In the genomic region with DNA sequence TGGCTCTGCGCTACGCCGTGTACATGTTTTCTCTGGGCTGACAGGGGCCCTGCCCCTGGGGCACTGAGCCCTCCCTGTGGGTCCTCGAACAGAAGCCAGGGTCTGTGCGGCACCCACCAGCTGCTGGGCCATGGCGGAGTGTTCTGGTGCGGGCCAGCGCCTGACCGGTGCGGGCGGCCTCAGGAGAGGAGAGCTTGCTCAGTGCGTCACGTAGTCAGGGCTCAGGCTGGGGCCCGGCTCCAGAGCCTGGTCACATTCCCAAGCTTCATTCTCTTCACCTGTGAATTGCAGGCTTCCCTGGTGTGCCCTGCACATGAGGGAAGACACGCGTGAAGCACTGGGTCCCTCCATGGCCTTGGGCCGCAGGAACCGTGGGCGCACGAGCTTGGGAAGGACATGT, we compare ENCODE assay signal across 17 cellular contexts. TPM values are rescaled to one million over a fixed set of nuclear protein-coding genes. Genes with fewer than 3 reads are reported as not detected.
DNase-seq lines count a peak whose midpoint lies in the region; ATAC-seq, FAIRE-seq and TF ChIP-seq lines count a peak whose summit lies in the region.
"Had no signal": no experiment of that assay in that cellular context is flagged by ENCODE, and none has a peak within 500 bp of the region (broad histone marks: within the 10 kb centered on the region; RNA-seq: fewer than 3 reads in every experiment).

No MANE protein-coding gene starts in this region.

- FAIRE-seq in HepG2 (lab: Jason Lieb, UNC) (no peak), kidney (lab: Jason Lieb, UNC) (no peak)
- FAIRE-seq: GM12878, GM19239 had no signal

- no peak overlapping the region for H3K9ac ChIP-seq in HepG2 (ENCODE audit: insufficient read depth, low read depth, low read length)
- no peak overlapping the region for H3K9ac ChIP-seq in kidney (ENCODE audit: low read length in 2 of 2)
- H3K9ac ChIP-seq: BLaER1 treated with 17β-estradiol and CSF1 and Interleukin-3, amounts not matched to agents 10 nM and 100 nM had no signal

- TF ChIP-seq EP300 in HepG2 (IDR thresholded peaks at IDR 0.05; ENCODE audit: low read depth in 2 of 2, low read length in 2 of 2) (no peak), HepG2 (CRISPR knock-in tag; IDR thresholded peaks at IDR 0.05; ENCODE audit: borderline replicate concordance) (no peak)

- TF ChIP-seq CTCF in HepG2 (CRISPR knock-in tag; IDR thresholded peaks at IDR 0.05) (no peak), right lobe of liver (IDR thresholded peaks at IDR 0.05) (no peak), RWPE2 (IDR thresholded peaks at IDR 0.05; ENCODE audit: poor library complexity, severe bottlenecking) (no peak), kidney (IDR thresholded peaks at IDR 0.05; ENCODE audit: borderline replicate concordance, extremely low read depth, insufficient read depth) (no peak), BE2C (IDR thresholded peaks at IDR 0.05; ENCODE audit: low read depth, low read length) (no peak), GM13976 (IDR thresholded peaks at IDR 0.05; ENCODE audit: borderline replicate concordance, control extremely low read depth, extremely low read depth, insufficient read depth, missing control alignments) (no peak)

- TF ChIP-seq POLR2A in HepG2 (IDR thresholded peaks at IDR 0.05; ENCODE audit: insufficient read depth in 1 of 2, low read depth in 2 of 2, low read length in 2 of 2) (no peak), right lobe of liver (IDR thresholded peaks at IDR 0.05) (no peak)

- BruUV-seq in HepG2 (replicated peaks; lab: Mats Ljungman, UMichigan) = no TSS peak

- WGBS in HepG2 (ENCODE audit: low lambda C conversion rate) = 99% methylated on average over 9 of the region's 20 CpGs
- WGBS in right lobe of liver (ENCODE audit: insufficient coverage, low coverage, low lambda C conversion rate, missing lambda C conversion rate) = 100% methylated on average over 1 of the region's 20 CpGs

- no peaks in the 10 kb centered on the region for H3K4me1 ChIP-seq in HepG2 (ENCODE audit: insufficient read depth, low read length)
- peaks cover 0 to 21% (median 8%) of the 10 kb centered on the region in 4 donors for H3K4me1 ChIP-seq in right lobe of liver
- no peaks in the 10 kb centered on the region for H3K4me1 ChIP-seq in RWPE2 (ENCODE audit: insufficient read depth, poor library complexity, severe bottlenecking)
- H3K4me1 ChIP-seq in kidney (ENCODE audit: control insufficient read depth in 1 of 2, insufficient read depth in 1 of 2, low read depth in 1 of 2, low read length in 2 of 2) = peaks cover 0 to 10% of the 10 kb centered on the region in 2 donors
- no peaks in the 10 kb centered on the region for H3K4me1 ChIP-seq in BE2C
- H3K4me1 ChIP-seq: HAP-1 had no signal

- H3K4me3 ChIP-seq in HepG2 (replicated peaks in 1 of 3; ENCODE audit: insufficient read depth in 1 of 3, low read depth in 2 of 3, low read length in 3 of 3) = no peak overlapping the region
- no peak overlapping the region for H3K4me3 ChIP-seq in right lobe of liver
- no peak overlapping the region for H3K4me3 ChIP-seq in RWPE2 (ENCODE audit: severe bottlenecking)
- H3K4me3 ChIP-seq in kidney (ENCODE audit: low read length in 2 of 2) = no peak overlapping the region
- H3K4me3 ChIP-seq in BE2C (ENCODE audit: low read depth, low read length) = no peak overlapping the region
- H3K4me3 ChIP-seq: BLaER1 treated with 17β-estradiol and CSF1 and Interleukin-3, amounts not matched to agents 10 nM and 100 nM; GM12878; HAP-1 had no signal

- CTCF ChIA-PET in HepG2 (lab: Yijun Ruan, JAX; ENCODE audit: low intra/inter-chr PET ratio, low total read pairs) = no interaction called here

- TF ChIP-seq RAD21 in HepG2 (CRISPR knock-in tag; IDR thresholded peaks at IDR 0.05) = no peak

- no peak overlapping the region for H3K27ac ChIP-seq in HepG2 (ENCODE audit: extremely low read length, insufficient read depth, low read length)
- H3K27ac ChIP-seq in right lobe of liver = no peak overlapping the region
- H3K27ac ChIP-seq in RWPE2 (ENCODE audit: poor library complexity, severe bottlenecking) = no peak overlapping the region
- no peak overlapping the region for H3K27ac ChIP-seq in kidney (ENCODE audit: low read depth in 2 of 2, low read length in 2 of 2)
- H3K27ac ChIP-seq: BLaER1 treated with 17β-estradiol and CSF1 and Interleukin-3, amounts not matched to agents 10 nM and 100 nM had no signal

- POLR2A ChIA-PET in HepG2 (lab: Yijun Ruan, JAX) = interaction anchor here (1.2 to 1.5 kb wide), 2 partner anchors 10 to 13 kb away, joined by 5 to 6 read pairs; no protein-coding TSS in a partner anchor

- H3K79me2 ChIP-seq in HepG2 (ENCODE audit: insufficient read depth, low read length) = peaks cover 19% of the 10 kb centered on the region

- H3K36me3 ChIP-seq in HepG2 (replicated peaks in 1 of 2; ENCODE audit: control insufficient read depth in 1 of 2, insufficient read depth in 2 of 2, low read length in 2 of 2) (peaks cover 43 to 83% of the 10 kb centered on the region in 2 experiments), right lobe of liver (peaks cover 0 to 60% (median 35%) of the 10 kb centered on the region in 4 donors), RWPE2 (ENCODE audit: low read depth) (peaks cover 60% of the 10 kb centered on the region), kidney (ENCODE audit: control insufficient read depth in 1 of 2, insufficient read depth in 2 of 2, low read length in 2 of 2) (peaks cover 22% of the 10 kb centered on the region in 2 donors), BE2C (peaks cover 82% of the 10 kb centered on the region)

- no peak overlapping the region for H3K4me2 ChIP-seq in HepG2 (ENCODE audit: low read depth, low read length)
- H3K4me2 ChIP-seq: BLaER1 treated with 17β-estradiol and CSF1 and Interleukin-3, amounts not matched to agents 10 nM and 100 nM had no signal

- H3K9me3 ChIP-seq in HepG2 (ENCODE audit: low read length) = no peaks in the 10 kb centered on the region
- H3K9me3 ChIP-seq in right lobe of liver = no peaks in the 10 kb centered on the region
- no peaks in the 10 kb centered on the region for H3K9me3 ChIP-seq in RWPE2 (ENCODE audit: severe bottlenecking)
- no peaks in the 10 kb centered on the region for H3K9me3 ChIP-seq in kidney (ENCODE audit: control insufficient read depth in 1 of 2, low read length in 2 of 2)
- H3K9me3 ChIP-seq in BE2C = no peaks in the 10 kb centered on the region
- H3K9me3 ChIP-seq: BLaER1 treated with 17β-estradiol and CSF1 and Interleukin-3, amounts not matched to agents 10 nM and 100 nM; HAP-1 had no signal

- in situ Hi-C loops in HepG2 (cut with HindIII; ENCODE audit: extremely low pct_ligation_motif_present, low pct_unique_long_range_greater_than_20kb) (no loop called here), GM13976 (cut with MboI; ENCODE audit: low sequenced_read_pairs, unreplicated experiment) (no loop called here)

- DNase-seq in HepG2 (ENCODE audit: low spot score) (no peak), right lobe of liver (no peak), RWPE2 (ENCODE audit: low spot score) (peak; percentile 50), kidney (peak; percentile 73), BE2C (no peak), NCI-H446 treated with DMSO at 0.1 percent for 48 hours (lab: John Stamatoyannopoulos, UW) (no peak), GM13976 (ENCODE audit: low spot score) (no peak)
- DNase-seq: 8988T; CD8-positive, alpha-beta T cell; DMS 273 treated with DMSO at 0.1 percent for 48 hours; DMS53; DND-41; EL had no signal

- no peaks in the 10 kb centered on the region for H4K20me1 ChIP-seq in HepG2 (ENCODE audit: insufficient read depth, low read length)

- intact Hi-C loops in HepG2 (cut with micrococcal nuclease; ENCODE audit: unreplicated experiment) = no loop called here
- intact Hi-C loops in right lobe of liver (cut with DNase I) = no loop called here
- intact Hi-C loops in kidney (cut with DNase I) = no loop called here

- no peaks in the 10 kb centered on the region for H3K27me3 ChIP-seq in HepG2 (ENCODE audit: control insufficient read depth in 1 of 2, insufficient read depth in 2 of 2, low read length in 2 of 2)
- H3K27me3 ChIP-seq in right lobe of liver = no peaks in the 10 kb centered on the region
- no peaks in the 10 kb centered on the region for H3K27me3 ChIP-seq in RWPE2 (ENCODE audit: insufficient read depth, poor library complexity, severe bottlenecking)
- no peaks in the 10 kb centered on the region for H3K27me3 ChIP-seq in BE2C
- H3K27me3 ChIP-seq: BLaER1 treated with 17β-estradiol and CSF1 and Interleukin-3, amounts not matched to agents 10 nM and 100 nM had no signal

- ATAC-seq in HepG2 = no peak
- ATAC-seq in right lobe of liver = no peak
- no peak for ATAC-seq in RWPE2 (ENCODE audit: low read depth)
- ATAC-seq: CD8-positive, alpha-beta T cell; GM12878 had no signal

- H2AFZ ChIP-seq in HepG2 (ENCODE audit: low read length) = no peak overlapping the region

RNA-seq across cellular contexts. Expression of gene GET4, which starts 15.5 kb away (rescaled TPM):
- total RNA-seq in HepG2 (2016; rRNA removed; fragmentation: Illumina TruSeq; extraction: Trizol) (28.2 and 31.6 TPM in 2 replicates), right lobe of liver (10 to 100 TPM; 15.6 to 38.3 (median 28.3) TPM), kidney (44.8 TPM)
- 7.8 and 8.0 TPM in 2 replicates for total RNA-seq in HepG2 (2016; cell fraction: cytosol; rRNA removed; fragmentation: Illumina TruSeq; extraction: Trizol; ENCODE audit: low read depth)
- 27.8 and 31.5 TPM in 2 replicates for total RNA-seq in HepG2 (2016; cell fraction: insoluble cytoplasmic fraction; rRNA removed; fragmentation: Illumina TruSeq; extraction: Trizol)
- total RNA-seq in HepG2 (2016; cell fraction: membrane; rRNA removed; fragmentation: Illumina TruSeq; extraction: Trizol) = 18.9 and 22.1 TPM in 2 replicates
- 26.6 and 28.2 TPM in 2 replicates for total RNA-seq in HepG2 (2016; cell fraction: nucleus; rRNA removed; fragmentation: Illumina TruSeq; extraction: Trizol)
- polyA plus RNA-seq in HepG2 (2011; rRNA removed) (35.2 and 44.4 TPM in 2 replicates), kidney (ENCODE audit: insufficient read depth, low read depth, low replicate concordance) (80.8 TPM)
- 32.6 and 49.3 TPM in 2 replicates for polyA plus RNA-seq in HepG2 (2011; cell fraction: cytosol; rRNA removed)
- 186 and 201 TPM in 2 replicates for polyA plus RNA-seq in HepG2 (2011; cell fraction: nucleus; rRNA removed)
- polyA plus RNA-seq in HepG2 (2012) = 33.0 and 39.4 TPM in 2 replicates
- 13.8 and 16.4 TPM in 2 replicates for polyA plus RNA-seq in HepG2 (2016; cell fraction: cytosol; fragmentation: Illumina TruSeq; extraction: Trizol; ENCODE audit: low read depth)
- polyA plus RNA-seq in HepG2 (2016; cell fraction: insoluble cytoplasmic fraction; fragmentation: Illumina TruSeq; extraction: Trizol; ENCODE audit: low read depth) = 49.1 and 51.2 TPM in 2 replicates
- polyA plus RNA-seq in HepG2 (2016; cell fraction: membrane; fragmentation: Illumina TruSeq; extraction: Trizol; ENCODE audit: low read depth) = 21.9 and 26.3 TPM in 2 replicates
- 111 and 112 TPM in 2 replicates for polyA plus RNA-seq in HepG2 (2016; cell fraction: nucleus; fragmentation: Illumina TruSeq; extraction: Trizol; ENCODE audit: insufficient read depth, low read depth)
- polyA minus RNA-seq in HepG2 (2011; rRNA and poly(A)+ RNA removed; ENCODE audit: low replicate concordance) = 16.3 and 17.4 TPM in 2 replicates
- 9.7 and 12.6 TPM in 2 replicates for polyA minus RNA-seq in HepG2 (2011; cell fraction: cytosol; rRNA and poly(A)+ RNA removed)
- polyA minus RNA-seq in HepG2 (2011; cell fraction: nucleus; rRNA and poly(A)+ RNA removed) = 19.2 and 26.4 TPM in 2 replicates
- polyA plus RNA-seq in BE2C (2012; ENCODE audit: insufficient read depth, insufficient read length, low read depth) = 190 TPM

RNA-seq across cellular contexts. Expression of gene SUN1, which starts 59.5 kb away (rescaled TPM):
- total RNA-seq in HepG2 (2016; rRNA removed; fragmentation: Illumina TruSeq; extraction: Trizol) (23.2 and 47.0 TPM in 2 replicates), right lobe of liver (10 to 100 TPM; 33.4 to 54.0 (median 48.7) TPM), kidney (168 TPM)
- 20.5 and 20.8 TPM in 2 replicates for total RNA-seq in HepG2 (2016; cell fraction: cytosol; rRNA removed; fragmentation: Illumina TruSeq; extraction: Trizol; ENCODE audit: low read depth)
- 23.7 and 48.5 TPM in 2 replicates for total RNA-seq in HepG2 (2016; cell fraction: insoluble cytoplasmic fraction; rRNA removed; fragmentation: Illumina TruSeq; extraction: Trizol)
- 17.9 and 19.0 TPM in 2 replicates for total RNA-seq in HepG2 (2016; cell fraction: membrane; rRNA removed; fragmentation: Illumina TruSeq; extraction: Trizol)
- total RNA-seq in HepG2 (2016; cell fraction: nucleus; rRNA removed; fragmentation: Illumina TruSeq; extraction: Trizol) = 73.3 and 80.7 TPM in 2 replicates
- polyA plus RNA-seq in HepG2 (2011; rRNA removed) (126 and 140 TPM in 2 replicates), kidney (ENCODE audit: insufficient read depth, low read depth, low replicate concordance) (40.4 TPM)
- 172 and 209 TPM in 2 replicates for polyA plus RNA-seq in HepG2 (2011; cell fraction: cytosol; rRNA removed)
- polyA plus RNA-seq in HepG2 (2011; cell fraction: nucleus; rRNA removed) = 652 and 741 TPM in 2 replicates
- 71.5 and 75.9 TPM in 2 replicates for polyA plus RNA-seq in HepG2 (2012)
- 8.3 and 11.8 TPM in 2 replicates for polyA plus RNA-seq in HepG2 (2016; cell fraction: cytosol; fragmentation: Illumina TruSeq; extraction: Trizol; ENCODE audit: low read depth)
- polyA plus RNA-seq in HepG2 (2016; cell fraction: insoluble cytoplasmic fraction; fragmentation: Illumina TruSeq; extraction: Trizol; ENCODE audit: low read depth) = 18.4 and 20.2 TPM in 2 replicates
- 7.5 and 9.3 TPM in 2 replicates for polyA plus RNA-seq in HepG2 (2016; cell fraction: membrane; fragmentation: Illumina TruSeq; extraction: Trizol; ENCODE audit: low read depth)
- 160 and 177 TPM in 2 replicates for polyA plus RNA-seq in HepG2 (2016; cell fraction: nucleus; fragmentation: Illumina TruSeq; extraction: Trizol; ENCODE audit: insufficient read depth, low read depth)
- polyA minus RNA-seq in HepG2 (2011; rRNA and poly(A)+ RNA removed; ENCODE audit: low replicate concordance) = 212 and 267 TPM in 2 replicates
- 55.5 and 58.0 TPM in 2 replicates for polyA minus RNA-seq in HepG2 (2011; cell fraction: cytosol; rRNA and poly(A)+ RNA removed)
- 208 and 210 TPM in 2 replicates for polyA minus RNA-seq in HepG2 (2011; cell fraction: nucleus; rRNA and poly(A)+ RNA removed)
- polyA plus RNA-seq in BE2C (2012; ENCODE audit: insufficient read depth, insufficient read length, low read depth) = 196 TPM

Comparison
In these comparisons a context has a peak if more than half of its experiments do, and no peak if none do; other contexts are left out.
1. DNase-seq: peak in RWPE2 (single experiment) and kidney (single experiment); none in HepG2 (single experiment), right lobe of liver (0 of 3), BE2C (single experiment), NCI-H446 treated with DMSO at 0.1 percent for 48 hours (single experiment) and GM13976 (single experiment).